Comparison of ENCODE assay signal across 13 cellular contexts in genomic region chr17:76402711-76403110, GRCh38. TPM values are rescaled to one million over a fixed set of nuclear protein-coding genes. Genes with fewer than 3 reads are reported as not detected.
DNase-seq lines count a peak whose midpoint lies in the region; ATAC-seq and TF ChIP-seq lines count a peak whose summit lies in the region.
"Had no signal": no experiment of that assay in that cellular context is flagged by ENCODE, and none has a peak within 500 bp of the region (broad histone marks: within the 10 kb centered on the region; RNA-seq: fewer than 3 reads in every experiment).

No MANE protein-coding gene starts in this region.

- H3K4me1 ChIP-seq in neural progenitor cell = no peaks in the 10 kb centered on the region
- H3K4me1 ChIP-seq: HAP-1 had no signal

- H3K4me3 ChIP-seq in neural progenitor cell = no peak overlapping the region
- H3K4me3 ChIP-seq: HAP-1 had no signal

- no peaks in the 10 kb centered on the region for H3K27me3 ChIP-seq in neural progenitor cell

- H3K9me3 ChIP-seq in neural progenitor cell (ENCODE audit: low read depth) = no peaks in the 10 kb centered on the region
- H3K9me3 ChIP-seq: HAP-1 had no signal

- peak; percentile 41 for DNase-seq in Right ventricle myocardium inferior (ENCODE audit: missing footprints)
- no peak for DNase-seq in cardiac septum (ENCODE audit: low spot score)
- DNase-seq in neural progenitor cell (ENCODE audit: low spot score) = no peak
- DNase-seq in ureter (ENCODE audit: low spot score) = no peak
- no peak for DNase-seq in retina
- no peak for DNase-seq in type B pancreatic cell (ENCODE audit: extremely low spot score, unreplicated experiment)
- DNase-seq: C1 segment of cervical spinal cord; Calu3; CD4-positive, alpha-beta T cell; DMS 273 treated with DMSO at 0.1 percent for 48 hours had no signal

- no peaks in the 10 kb centered on the region for H3K27me3 Mint-ChIP-seq in activated T-helper 17 cell treated with anti-CD3 and anti-CD28 coated beads, Interleukin-2, amount 50 U/mL, for 72 hours
- H3K27me3 Mint-ChIP-seq in neural progenitor cell (ENCODE audit: insufficient read depth, low read depth) (no peaks in the 10 kb centered on the region), type B pancreatic cell (no peaks in the 10 kb centered on the region)
- H3K27me3 Mint-ChIP-seq: B cell; CD4-positive, alpha-beta T cell had no signal

- intact Hi-C loops in Right ventricle myocardium inferior (cut with DNase I) (no loop called here), cardiac septum (cut with DNase I) (no loop called here)

- H3K4me2 ChIP-seq in neural progenitor cell = no peak overlapping the region

- peaks cover 8% of the 10 kb centered on the region for H3F3A ChIP-seq in neural progenitor cell (ENCODE audit: low read depth)

- H4K20me1 ChIP-seq in neural progenitor cell (ENCODE audit: low read depth) = peaks cover 34% of the 10 kb centered on the region

- peaks cover 70% of the 10 kb centered on the region for H3K36me3 Mint-ChIP-seq in activated T-helper 17 cell treated with anti-CD3 and anti-CD28 coated beads, Interleukin-2, amount 50 U/mL, for 72 hours (ENCODE audit: low read depth)
- H3K36me3 Mint-ChIP-seq in neural progenitor cell (peaks cover 45% of the 10 kb centered on the region), type B pancreatic cell (peaks cover 34% of the 10 kb centered on the region)

- no peak overlapping the region for H2AFZ ChIP-seq in neural progenitor cell (replicated peaks)

- peaks cover 8% of the 10 kb centered on the region for H3K79me2 ChIP-seq in neural progenitor cell (ENCODE audit: low read depth)

- no peak overlapping the region for H3K4me3 Mint-ChIP-seq in activated T-helper 17 cell treated with anti-CD3 and anti-CD28 coated beads, Interleukin-2, amount 50 U/mL, for 72 hours
- H3K4me3 Mint-ChIP-seq in neural progenitor cell (no peak overlapping the region), type B pancreatic cell (no peak overlapping the region)
- H3K4me3 Mint-ChIP-seq: B cell; CD4-positive, alpha-beta T cell had no signal

- no peaks in the 10 kb centered on the region for H3K36me3 ChIP-seq in neural progenitor cell

- peak overlapping the region; percentile 28 for H3K27ac Mint-ChIP-seq in activated T-helper 17 cell treated with anti-CD3 and anti-CD28 coated beads, Interleukin-2, amount 50 U/mL, for 72 hours
- H3K27ac Mint-ChIP-seq in neural progenitor cell = peak overlapping the region; percentile 78
- H3K27ac Mint-ChIP-seq in type B pancreatic cell = no peak overlapping the region
- H3K27ac Mint-ChIP-seq: B cell; CD4-positive, alpha-beta T cell had no signal

- no peak overlapping the region for H3K9ac ChIP-seq in neural progenitor cell

- peaks cover 6% of the 10 kb centered on the region for H3K4me1 Mint-ChIP-seq in activated T-helper 17 cell treated with anti-CD3 and anti-CD28 coated beads, Interleukin-2, amount 50 U/mL, for 72 hours
- H3K4me1 Mint-ChIP-seq in neural progenitor cell = peaks cover 4% of the 10 kb centered on the region
- peaks cover 5% of the 10 kb centered on the region for H3K4me1 Mint-ChIP-seq in type B pancreatic cell (ENCODE audit: unreplicated experiment)

- no peak for ATAC-seq in Right ventricle myocardium inferior
- ATAC-seq in activated T-helper 17 cell treated with anti-CD3 and anti-CD28 coated beads, Interleukin-2, amount 50 U/mL, for 72 hours (replicated peaks) = no peak

- no peak for TF ChIP-seq CTCF in neural progenitor cell (IDR thresholded peaks at IDR 0.05)
- no peak for TF ChIP-seq CTCF in type B pancreatic cell (conservative IDR thresholded peaks at IDR 0.05)

- no peaks in the 10 kb centered on the region for H3K9me3 Mint-ChIP-seq in activated T-helper 17 cell treated with anti-CD3 and anti-CD28 coated beads, Interleukin-2, amount 50 U/mL, for 72 hours
- H3K9me3 Mint-ChIP-seq in neural progenitor cell (no peaks in the 10 kb centered on the region), type B pancreatic cell (no peaks in the 10 kb centered on the region)
- H3K9me3 Mint-ChIP-seq: CD4-positive, alpha-beta T cell had no signal

- no peak overlapping the region for H3K27ac ChIP-seq in neural progenitor cell

RNA-seq across cellular contexts. Expression of gene SPHK1, which starts 18.3 kb away (rescaled TPM):
- total RNA-seq in Right ventricle myocardium inferior = 2.7 TPM
- 11.0 TPM for total RNA-seq in cardiac septum
- 10 to 100 TPM; 10.5 to 12.4 TPM for total RNA-seq in activated T-helper 17 cell treated with anti-CD3 and anti-CD28 coated beads, Interleukin-2, amount 50 U/mL, for 72 hours
- total RNA-seq in neural progenitor cell (ENCODE audit: low replicate concordance) = 1.3 and 1.9 TPM in 2 replicates
- total RNA-seq in ureter = 3.1 TPM
- 4.3 and 26.8 TPM in 2 replicates for total RNA-seq in type B pancreatic cell (ENCODE audit: low replicate concordance)

RNA-seq across cellular contexts. Expression of gene PRPSAP1, which starts 49.0 kb away (rescaled TPM):
- total RNA-seq in Right ventricle myocardium inferior = 35.9 TPM
- total RNA-seq in cardiac septum = 25.8 TPM
- 10 to 100 TPM; 24.5 to 29.7 TPM for total RNA-seq in activated T-helper 17 cell treated with anti-CD3 and anti-CD28 coated beads, Interleukin-2, amount 50 U/mL, for 72 hours
- total RNA-seq in neural progenitor cell (ENCODE audit: low replicate concordance) = 73.7 and 89.7 TPM in 2 replicates
- total RNA-seq in ureter = 40.1 TPM
- total RNA-seq in type B pancreatic cell (ENCODE audit: low replicate concordance) = 45.3 and 82.0 TPM in 2 replicates

RNA-seq across cellular contexts. Expression of gene UBE2O, which starts 50.2 kb away (rescaled TPM):
- 35.4 TPM for total RNA-seq in Right ventricle myocardium inferior
- total RNA-seq in cardiac septum = 31.1 TPM
- total RNA-seq in activated T-helper 17 cell treated with anti-CD3 and anti-CD28 coated beads, Interleukin-2, amount 50 U/mL, for 72 hours = 10 to 100 TPM; 35.3 to 38.7 TPM
- 20.6 and 46.6 TPM in 2 replicates for total RNA-seq in neural progenitor cell (ENCODE audit: low replicate concordance)
- total RNA-seq in ureter = 30.3 TPM
- 38.5 and 51.5 TPM in 2 replicates for total RNA-seq in type B pancreatic cell (ENCODE audit: low replicate concordance)
